2 cellular contexts compared by ENCODE assay signal in genomic region chr22:19130959-19131684, GRCh38.
TF ChIP-seq lines count a peak whose summit lies in the region.

TSSK2 (plus strand) TSS chr22:19131308; CDS start chr22:19131400, 92 bp downstream.

TF ChIP-seq in H1, 55 proteins besides CTCF, POLR2A, EP300 and RAD21 (continues in another document):
- no peak for TF ChIP-seq KDM4A (IDR thresholded peaks at IDR 0.05; ENCODE audit: low read depth, low read length, severe bottlenecking)
- TF ChIP-seq YY1 (IDR thresholded peaks at IDR 0.05; ENCODE audit: low read depth, low read length): no peak
- no peak for TF ChIP-seq ATF3 (IDR thresholded peaks at IDR 0.05; ENCODE audit: insufficient read depth, low read depth, low read length)
- no peak for TF ChIP-seq USF2 (IDR thresholded peaks at IDR 0.05; ENCODE audit: low read length)
- no peak for TF ChIP-seq SIN3A (conservative IDR thresholded peaks at IDR 0.05 in 1 of 2, IDR thresholded peaks at IDR 0.05 in 1 of 2; ENCODE audit: low read depth in 1 of 2, low read length in 2 of 2)
- TF ChIP-seq ZNF274 (IDR thresholded peaks at IDR 0.05; ENCODE audit: borderline replicate concordance, extremely low read depth, low read length): no peak
- no peak for TF ChIP-seq SUZ12 (IDR thresholded peaks at IDR 0.05; ENCODE audit: low read length)
- no peak for TF ChIP-seq ATF2 (IDR thresholded peaks at IDR 0.05; ENCODE audit: low read length)
- TF ChIP-seq ASH2L (IDR thresholded peaks at IDR 0.05; ENCODE audit: low read length): no peak
- no peak for TF ChIP-seq RFX5 (IDR thresholded peaks at IDR 0.05; ENCODE audit: borderline replicate concordance, low read depth, low read length)
- TF ChIP-seq CHD1 (IDR thresholded peaks at IDR 0.05; ENCODE audit: low read depth, low read length): no peak
- no peak for TF ChIP-seq MAFK (IDR thresholded peaks at IDR 0.05; ENCODE audit: low read depth, low read length)
- no peak for TF ChIP-seq HDAC2 (IDR thresholded peaks at IDR 0.05; ENCODE audit: borderline replicate concordance in 1 of 2, low read depth in 2 of 2, low read length in 2 of 2)
- no peak for TF ChIP-seq SIX5 (IDR thresholded peaks at IDR 0.05; ENCODE audit: low read depth, low read length)

TF ChIP-seq in HepG2, 621 proteins besides CTCF, POLR2A, EP300 and RAD21:
- TF ChIP-seq RBAK (CRISPR knock-in tag; IDR thresholded peaks at IDR 0.05) (no peak), BRF2 (CRISPR knock-in tag; IDR thresholded peaks at IDR 0.05) (no peak), XRCC5 (optimal IDR thresholded peaks at IDR 0.05; ENCODE audit: low read length) (no peak), ZNF143 (CRISPR knock-in tag; IDR thresholded peaks at IDR 0.05) (no peak), KMT2A (CRISPR knock-in tag; IDR thresholded peaks at IDR 0.05) (no peak), ZNF256 (CRISPR knock-in tag; conservative IDR thresholded peaks at IDR 0.05) (no peak), ZNF558 (CRISPR knock-in tag; IDR thresholded peaks at IDR 0.05; ENCODE audit: borderline replicate concordance) (no peak), HCFC1 (IDR thresholded peaks at IDR 0.05; ENCODE audit: low read depth, low read length) (no peak), THAP7 (CRISPR knock-in tag; IDR thresholded peaks at IDR 0.05) (no peak), ZNF432 (CRISPR knock-in tag; IDR thresholded peaks at IDR 0.05; ENCODE audit: borderline replicate concordance) (no peak), YEATS2 (CRISPR knock-in tag; IDR thresholded peaks at IDR 0.05; ENCODE audit: borderline replicate concordance) (no peak), ZNF703 (CRISPR knock-in tag; IDR thresholded peaks at IDR 0.05; ENCODE audit: borderline replicate concordance) (no peak), RFX1 (IDR thresholded peaks at IDR 0.05) (no peak), ZNF354B (CRISPR knock-in tag; IDR thresholded peaks at IDR 0.05) (no peak), ISX (CRISPR knock-in tag; conservative IDR thresholded peaks at IDR 0.05) (no peak), MBD4 (IDR thresholded peaks at IDR 0.05; ENCODE audit: borderline replicate concordance, low read length) (no peak)
TF ChIP-seq in HepG2: peak in this region for 0.
